1 cellular context compared by ENCODE assay signal in genomic region chr11:1567721-1568100, GRCh38.
TF ChIP-seq lines count a peak whose summit lies in the region.

No MANE protein-coding gene starts in this region.

TF ChIP-seq in H1, 55 proteins besides CTCF, POLR2A, EP300 and RAD21:
- TF ChIP-seq NANOG (IDR thresholded peaks at IDR 0.05; ENCODE audit: insufficient read depth, low read depth, low read length, poor library complexity, severe bottlenecking), result no peak
- no peak for TF ChIP-seq SP4 (IDR thresholded peaks at IDR 0.05; ENCODE audit: low read length)
- no peak for TF ChIP-seq TAF1 (IDR thresholded peaks at IDR 0.05; ENCODE audit: low read depth, low read length)
- no peak for TF ChIP-seq PHF8 (conservative IDR thresholded peaks at IDR 0.05; ENCODE audit: low read depth, low read length)
- TF ChIP-seq KDM1A (IDR thresholded peaks at IDR 0.05; ENCODE audit: borderline replicate concordance, low read length), result no peak
- TF ChIP-seq CBX5 (IDR thresholded peaks at IDR 0.05; ENCODE audit: low read depth, low read length), result no peak
- no peak for TF ChIP-seq BCL11A (IDR thresholded peaks at IDR 0.05; ENCODE audit: low read depth in 2 of 2, low read length in 2 of 2)
- no peak for TF ChIP-seq SRF (IDR thresholded peaks at IDR 0.05; ENCODE audit: low read depth, low read length)
- TF ChIP-seq RBBP5 (IDR thresholded peaks at IDR 0.05; ENCODE audit: borderline replicate concordance, low read depth, low read length), result no peak
- TF ChIP-seq POU5F1 (IDR thresholded peaks at IDR 0.05; ENCODE audit: low read depth, low read length), result no peak
- no peak for TF ChIP-seq GTF2F1 (IDR thresholded peaks at IDR 0.05; ENCODE audit: borderline replicate concordance, low read depth, low read length)
- no peak for TF ChIP-seq SP1 (IDR thresholded peaks at IDR 0.05; ENCODE audit: low read depth, low read length)
- no peak for TF ChIP-seq KDM5A (IDR thresholded peaks at IDR 0.05; ENCODE audit: low read length)
- no peak for TF ChIP-seq YY1 (IDR thresholded peaks at IDR 0.05; ENCODE audit: low read depth, low read length)
TF ChIP-seq in H1: peak in this region for 0.
